Comparison of ENCODE assay signal across 10 cellular contexts in genomic region chr20:36860811-36861624, GRCh38. TPM values are rescaled to one million over a fixed set of nuclear protein-coding genes. Genes with fewer than 3 reads are reported as not detected.
DNase-seq lines count a peak whose midpoint lies in the region; ATAC-seq and TF ChIP-seq lines count a peak whose summit lies in the region.
"Had no signal": no experiment of that assay in that cellular context is flagged by ENCODE, and none has a peak within 500 bp of the region (broad histone marks: within the 10 kb centered on the region; RNA-seq: fewer than 3 reads in every experiment).

No MANE protein-coding gene starts in this region.

- H3K27me3 ChIP-seq in GM23248 (replicated peaks; ENCODE audit: insufficient read depth): no peaks in the 10 kb centered on the region
- H3K27me3 ChIP-seq in SU-DHL-6 (ENCODE audit: low read length): no peaks in the 10 kb centered on the region
- no peaks in the 10 kb centered on the region for H3K27me3 ChIP-seq in gastrocnemius medialis

- WGBS in GM23248 (ENCODE audit: low coverage in 1 of 2, low lambda C conversion rate in 2 of 2, missing lambda C conversion rate in 2 of 2), 2 experiments: 75 to 76% methylated on average over 14 of the region's 14 CpGs

- H3K9me3 ChIP-seq in GM23248 (ENCODE audit: low read depth) (no peaks in the 10 kb centered on the region), SU-DHL-6 (ENCODE audit: insufficient read depth, low read length) (no peaks in the 10 kb centered on the region), gastrocnemius medialis (no peaks in the 10 kb centered on the region)

- H3K9ac ChIP-seq in GM23248 (peak overlapping the region; percentile 86), SU-DHL-6 (ENCODE audit: low read length) (peak overlapping the region; percentile 82)

- TF ChIP-seq CTCF in SU-DHL-6 (IDR thresholded peaks at IDR 0.05; ENCODE audit: insufficient read depth, low read length, poor library complexity, severe bottlenecking) (no peak), fibroblast of mammary gland (conservative IDR thresholded peaks at IDR 0.05; ENCODE audit: control insufficient read depth, insufficient read depth, low read depth, low read length) (no peak), gastrocnemius medialis (IDR thresholded peaks at IDR 0.05 in 4 of 5, conservative IDR thresholded peaks at IDR 0.05 in 1 of 5) (no peak), GM20000 (IDR thresholded peaks at IDR 0.05; ENCODE audit: extremely low read depth, missing control alignments) (no peak)

- H3F3A ChIP-seq in GM23248 (ENCODE audit: insufficient read depth) (peaks cover 15% of the 10 kb centered on the region), SU-DHL-6 (ENCODE audit: insufficient read depth) (peaks cover 9% of the 10 kb centered on the region)

- H3K4me2 ChIP-seq in GM23248 (ENCODE audit: unreplicated experiment) (peak overlapping the region; percentile 91), SU-DHL-6 (ENCODE audit: low read depth, low read length, poor library complexity, severe bottlenecking) (peak overlapping the region; percentile 67)

- intact Hi-C loops in gastrocnemius medialis (cut with DNase I; ENCODE audit: low total_unique reads): no loop called here

- in situ Hi-C loops in GM23248 (cut with MboI): no loop called here
- in situ Hi-C loops in gastrocnemius medialis (cut with MboI; ENCODE audit: low sequenced_read_pairs in 4 of 4): no loop called here

- no peak overlapping the region for H2AFZ ChIP-seq in GM23248
- H2AFZ ChIP-seq in SU-DHL-6 (ENCODE audit: low read depth, low read length, severe bottlenecking): no peak overlapping the region

- H3K79me2 ChIP-seq in GM23248 (ENCODE audit: insufficient read depth) (peaks cover 65% of the 10 kb centered on the region), SU-DHL-6 (ENCODE audit: insufficient read depth, low read length) (peaks cover 65% of the 10 kb centered on the region)

- H3K4me1 ChIP-seq in GM23248 (ENCODE audit: insufficient read depth) (peaks cover 30% of the 10 kb centered on the region), gastrocnemius medialis (peaks cover 14 to 21% of the 10 kb centered on the region in 2 donors)

- H3K27ac ChIP-seq in GM23248 (peak overlapping the region; percentile 74), SU-DHL-6 (ENCODE audit: low read depth, low read length) (peak overlapping the region; percentile 73), gastrocnemius medialis (peak overlapping the region; percentile 78 to 83 (median 80))

- H4K20me1 ChIP-seq in GM23248 (ENCODE audit: insufficient read depth) (no peaks in the 10 kb centered on the region), SU-DHL-6 (ENCODE audit: low read depth, low read length) (no peaks in the 10 kb centered on the region)

- no peak for ATAC-seq in gastrocnemius medialis
- ATAC-seq in GM18867 (IDR thresholded peaks at IDR 0.05; ENCODE audit: unreplicated experiment): no peak

- H3K36me3 ChIP-seq in GM23248 (ENCODE audit: low read depth) (no peaks in the 10 kb centered on the region), SU-DHL-6 (ENCODE audit: low read length) (no peaks in the 10 kb centered on the region), gastrocnemius medialis (no peaks in the 10 kb centered on the region)

- peak overlapping the region; percentile 79 for H3K4me3 ChIP-seq in GM23248
- H3K4me3 ChIP-seq in SU-DHL-6 (ENCODE audit: insufficient read depth, low read length, poor library complexity, severe bottlenecking): peak overlapping the region; percentile 82
- H3K4me3 ChIP-seq in fibroblast of mammary gland (ENCODE audit: control insufficient read depth, low read depth, low read length): peak overlapping the region; percentile 75
- peak overlapping the region; percentile 48 to 56 (median 52) for H3K4me3 ChIP-seq in gastrocnemius medialis

- no peaks in the 10 kb centered on the region for H3K9me2 ChIP-seq in GM23248 (ENCODE audit: insufficient read depth)
- H3K9me2 ChIP-seq in SU-DHL-6 (replicated peaks; ENCODE audit: insufficient read depth, low read length): no peaks in the 10 kb centered on the region

- no peak for TF ChIP-seq POLR2A in gastrocnemius medialis (IDR thresholded peaks at IDR 0.05)

- DNase-seq in GM23248 (no peak), fibroblast of mammary gland (ENCODE audit: low read depth) (no peak), gastrocnemius medialis (no peak), GM20000 (ENCODE audit: low spot score) (no peak), activated gamma-delta T cell (lab: John Stamatoyannopoulos, UW) (no peak)
- DNase-seq in stimulated activated CD4-positive, alpha-beta T cell treated with anti-CD3 and anti-CD28 coated beads, Interleukin-4, amount 100 ng/mL, for 1 hour: no peak
- DNase-seq: activated CD4-positive, alpha-beta T cell treated with anti-CD3 and anti-CD28 coated beads, Interleukin-2, amount 50 U/mL, for 4 hours had no signal

RNA-seq across cellular contexts. Expression of gene TLDC2, which starts 14.9 kb away (rescaled TPM):
- 0.32 and 0.76 TPM in 2 replicates for total RNA-seq in GM23248 (2014; rRNA removed; shearing (Covaris generic))
- 0.20 and 0.24 TPM in 2 replicates for polyA plus RNA-seq in GM23248 (2016; fragmentation: Nextera tagmentation; extraction: Ambion mirVana)
- total RNA-seq in gastrocnemius medialis: not detected
- total RNA-seq: HT1080 had no signal
